In genomic region chr6:75158176-75158575, GRCh38 we compare ENCODE assay signal across 20 cellular contexts. TPM values are rescaled to one million over a fixed set of nuclear protein-coding genes. Genes with fewer than 3 reads are reported as not detected.
"Had no signal": no experiment of that assay in that cellular context is flagged by ENCODE, and none has a peak within 500 bp of the region (broad histone marks: within the 10 kb centered on the region; RNA-seq: fewer than 3 reads in every experiment).

No MANE protein-coding gene starts in this region.

- H3K4me2 ChIP-seq: neural progenitor cell had no signal

- H3K4me3 ChIP-seq: ascending aorta, colonic mucosa, dorsolateral prefrontal cortex, esophagus muscularis mucosa, lung, neural progenitor cell, prostate gland, right atrium auricular region, spleen, tibial artery had no signal

- H3K36me3 ChIP-seq: colonic mucosa, neural progenitor cell, prostate gland, right atrium auricular region, spleen had no signal

- H3K27ac ChIP-seq: colonic mucosa, dorsolateral prefrontal cortex, neural progenitor cell, prostate gland, right atrium auricular region, spleen had no signal

- DNase-seq: activated CD4-positive, alpha-beta T cell treated with anti-CD3 and anti-CD28 coated beads for 1 hour; activated T-cell treated with anti-CD3 and anti-CD28 coated beads, Interleukin-2, amount 50 U/mL, for 24 hours; central memory CD4-positive, alpha-beta T cell; colonic mucosa; dorsolateral prefrontal cortex; effector memory CD8-positive, alpha-beta T cell; naive thymus-derived CD8-positive, alpha-beta T cell; spleen; stimulated activated CD4-positive, alpha-beta T cell treated with anti-CD3 and anti-CD28 coated beads, Interleukin-4, amount 100 ng/mL, for 4 hours; tibial artery had no signal

- ATAC-seq: activated naive CD4-positive, alpha-beta T cell treated with anti-CD3 and anti-CD28 coated beads, Interleukin-2, amount 50 U/mL, for 72 hours; activated T-helper 17 cell treated with anti-CD3 and anti-CD28 coated beads, Interleukin-2, amount 50 U/mL, for 72 hours; effector memory CD8-positive, alpha-beta T cell; left lobe of liver; naive thymus-derived CD8-positive, alpha-beta T cell had no signal

- H2AFZ ChIP-seq: neural progenitor cell had no signal

- H3K27me3 ChIP-seq: ascending aorta, colonic mucosa, dorsolateral prefrontal cortex, esophagus muscularis mucosa, neural progenitor cell, right atrium auricular region, spleen, tibial artery had no signal

- H3K4me1 ChIP-seq: ascending aorta, colonic mucosa, neural progenitor cell, prostate gland, right atrium auricular region, spleen had no signal

- H3K9ac ChIP-seq: neural progenitor cell had no signal

- H3K9me3 ChIP-seq: ascending aorta, colonic mucosa, esophagus muscularis mucosa, prostate gland, right atrium auricular region, tibial artery had no signal

RNA-seq across cellular contexts. Expression of gene COL12A1, which starts 47.7 kb away (rescaled TPM):
- total RNA-seq: activated T-helper 17 cell treated with anti-CD3 and anti-CD28 coated beads, Interleukin-2, amount 50 U/mL, for 72 hours; naive thymus-derived CD8-positive, alpha-beta T cell; T-helper 2 cell treated with Interferon-gamma antibody and Interleukin-4, amounts not matched to agents 100 ng/mL and 5 ng/mL, for 36 hours had no signal
- polyA plus RNA-seq: naive thymus-derived CD8-positive, alpha-beta T cell had no signal
